Comparison of ENCODE assay signal across 8 cellular contexts in genomic region chr19:47284324-47284899, GRCh38. TPM values are rescaled to one million over a fixed set of nuclear protein-coding genes. Genes with fewer than 3 reads are reported as not detected.
DNase-seq lines count a peak whose midpoint lies in the region; ATAC-seq and TF ChIP-seq lines count a peak whose summit lies in the region.

No MANE protein-coding gene starts in this region.

- DNase-seq in DMS153 (lab: John Stamatoyannopoulos, UW), result peak; percentile 18
- DNase-seq in HEK293T (ENCODE audit: extremely low spot score), result peak; percentile 45
- peak; percentile 7 for DNase-seq in NCI-H774 (lab: John Stamatoyannopoulos, UW)
- peak in 3 of 7 donors; percentile 59 to 65 (median 65) for DNase-seq in adrenal gland
- peak; percentile 47 for DNase-seq in iPS-NIHi7 (ENCODE audit: extremely low spot score)
- peak; percentile 47 for DNase-seq in stimulated activated CD8-positive, alpha-beta memory T cell treated with anti-CD3 and anti-CD28 coated beads, Interleukin-4, amount 100 ng/mL, for 48 hours

- peak overlapping the region in 3 of 5 donors; percentile 8 to 64 (median 53) for H3K27ac ChIP-seq in adrenal gland

- H3K27me3 ChIP-seq in adrenal gland, result no peaks in the 10 kb centered on the region

- peaks cover 0 to 15% of the 10 kb centered on the region in 2 donors for H3K4me1 ChIP-seq in adrenal gland (replicated peaks in 1 of 2)

- ATAC-seq in GM21786 (IDR thresholded peaks at IDR 0.05; ENCODE audit: unreplicated experiment) (no peak), GM19395 (IDR thresholded peaks at IDR 0.05; ENCODE audit: unreplicated experiment) (no peak)

- no peak overlapping the region for H3K4me3 ChIP-seq in adrenal gland

- POLR2A ChIA-PET in HEK293T (lab: Yijun Ruan, JAX), result no interaction called here

- no peak for TF ChIP-seq POLR2A in adrenal gland (IDR thresholded peaks at IDR 0.05)

- CTCF ChIA-PET in HEK293T (lab: Yijun Ruan, JAX), result interaction anchor here (0.6 to 1.5 kb wide), 6 partner anchors 9 to 1660 kb away, joined by 3 to 7 read pairs (median 4); no protein-coding TSS in a partner anchor

- no peaks in the 10 kb centered on the region for H3K36me3 ChIP-seq in adrenal gland (replicated peaks in 1 of 2)

- no peaks in the 10 kb centered on the region for H3K9me3 ChIP-seq in adrenal gland (replicated peaks in 1 of 3)

- WGBS in adrenal gland, 4 donors, result 28 to 30% (median 28%) methylated on average over 9 of the region's 9 CpGs

- TF ChIP-seq CTCF in adrenal gland (IDR thresholded peaks at IDR 0.05), result peak; percentile 76 to 97 (median 86)

- intact Hi-C loops in adrenal gland (cut with DNase I), result no loop called here

TF ChIP-seq in HEK293T, 16 proteins besides CTCF, POLR2A, EP300 and RAD21:
- TF ChIP-seq, protein P1, sequence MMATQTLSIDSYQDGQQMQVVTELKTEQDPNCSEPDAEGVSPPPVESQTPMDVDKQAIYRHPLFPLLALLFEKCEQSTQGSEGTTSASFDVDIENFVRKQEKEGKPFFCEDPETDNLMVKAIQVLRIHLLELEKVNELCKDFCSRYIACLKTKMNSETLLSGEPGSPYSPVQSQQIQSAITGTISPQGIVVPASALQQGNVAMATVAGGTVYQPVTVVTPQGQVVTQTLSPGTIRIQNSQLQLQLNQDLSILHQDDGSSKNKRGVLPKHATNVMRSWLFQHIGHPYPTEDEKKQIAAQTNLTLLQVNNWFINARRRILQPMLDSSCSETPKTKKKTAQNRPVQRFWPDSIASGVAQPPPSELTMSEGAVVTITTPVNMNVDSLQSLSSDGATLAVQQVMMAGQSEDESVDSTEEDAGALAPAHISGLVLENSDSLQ (IDR thresholded peaks at IDR 0.05), result peak; percentile 97
- no peak for TF ChIP-seq HDGF (IDR thresholded peaks at IDR 0.05; ENCODE audit: borderline replicate concordance)

RNA-seq across cellular contexts. Expression of gene INAFM1, which starts 9.7 kb away (rescaled TPM):
- 100 to 1,000 TPM in 1 of 8 donors, 10 to 100 TPM in 7; 18.1 to 183 (median 66.7) TPM for total RNA-seq in adrenal gland
- 100 to 1,000 TPM in 1 of 3 donors, 10 to 100 TPM in 1, 1 to 10 TPM in 1; 7.8 to 144 (median 62.0) TPM for polyA plus RNA-seq in adrenal gland

RNA-seq across cellular contexts. Expression of gene C5AR1, which starts 25.2 kb away (rescaled TPM):
- 10 to 100 TPM in 7 of 8 donors, under 1 TPM in 1; 0.91 to 34.8 (median 20.1) TPM for total RNA-seq in adrenal gland
- 1 to 10 TPM; 3.2 to 7.9 (median 3.9) TPM for polyA plus RNA-seq in adrenal gland

RNA-seq across cellular contexts. Expression of gene CCDC9, which starts 28.1 kb away (rescaled TPM):
- 10 to 100 TPM; 12.8 to 52.9 (median 32.5) TPM for total RNA-seq in adrenal gland
- 10 to 100 TPM; 23.2 to 86.5 (median 31.8) TPM for polyA plus RNA-seq in adrenal gland

RNA-seq across cellular contexts. Expression of gene C5AR2, which starts 47.6 kb away (rescaled TPM):
- 1 to 10 TPM in 7 of 8 donors, under 1 TPM in 1; 0.42 to 4.4 (median 2.6) TPM for total RNA-seq in adrenal gland
- polyA plus RNA-seq in adrenal gland, result 1 to 10 TPM in 1 of 3 donors, under 1 TPM in 2; 0.37 to 1.1 (median 0.57) TPM

RNA-seq across cellular contexts. Expression of gene BBC3, which starts 53.4 kb away (rescaled TPM):
- total RNA-seq in adrenal gland, result 10 to 100 TPM in 4 of 8 donors, 1 to 10 TPM in 4; 1.7 to 17.9 (median 10.1) TPM
- 1 to 10 TPM in 2 of 3 donors, under 1 TPM in 1; 0.27 to 8.4 (median 4.4) TPM for polyA plus RNA-seq in adrenal gland
